8 cellular contexts compared by ENCODE assay signal in genomic region chr3:58034738-58035511, GRCh38. TPM values are rescaled to one million over a fixed set of nuclear protein-coding genes. Genes with fewer than 3 reads are reported as not detected.
A peak's percentile ranks its signal among the peaks of the same experiment; 100 is the strongest.
DNase-seq lines count a peak whose midpoint lies in the region; ATAC-seq and TF ChIP-seq lines count a peak whose summit lies in the region.

No MANE protein-coding gene starts in this region.

- H3K27me3 ChIP-seq in colonic mucosa: no peaks in the 10 kb centered on the region

- H3K4me3 ChIP-seq in colonic mucosa: no peak overlapping the region

- DNase-seq in colonic mucosa: peak; percentile 46
- no peak for DNase-seq in stimulated activated naive CD8-positive, alpha-beta T cell treated with anti-CD3 and anti-CD28 coated beads, Interleukin-15, Interleukin-2, amounts not matched to agents 100 U/mL and 50 U/mL, for 24 hours
- DNase-seq in SIG-M5 (lab: John Stamatoyannopoulos, UW): no peak
- DNase-seq in SHP77 treated with DMSO at 0.1 percent for 48 hours (lab: John Stamatoyannopoulos, UW): no peak
- DNase-seq in glutamatergic neuron: no peak

- no peak overlapping the region for H3K9ac ChIP-seq in colonic mucosa (ENCODE audit: low read depth in 2 of 2, low read length in 2 of 2)

- peaks cover 43% of the 10 kb centered on the region for H3K4me1 ChIP-seq in colonic mucosa

- H3K9me3 ChIP-seq in colonic mucosa: no peaks in the 10 kb centered on the region

- H3K9me3 Mint-ChIP-seq in glutamatergic neuron (ENCODE audit: unreplicated experiment): no peaks in the 10 kb centered on the region

- H3K27ac ChIP-seq in colonic mucosa: peak overlapping the region; percentile 32

- peaks cover 2% of the 10 kb centered on the region for H3K4me1 Mint-ChIP-seq in glutamatergic neuron (ENCODE audit: low read depth, unreplicated experiment)

- H3K27ac Mint-ChIP-seq in glutamatergic neuron (ENCODE audit: unreplicated experiment): no peak overlapping the region

- no peak overlapping the region for H3K4me3 Mint-ChIP-seq in glutamatergic neuron (ENCODE audit: unreplicated experiment)

- TF ChIP-seq POLR2A in GM18505 (IDR thresholded peaks at IDR 0.05; ENCODE audit: borderline replicate concordance, extremely low read depth, insufficient read depth, insufficient read length): no peak

- no peaks in the 10 kb centered on the region for H3K36me3 ChIP-seq in colonic mucosa

- H3K27me3 Mint-ChIP-seq in glutamatergic neuron (ENCODE audit: unreplicated experiment): peaks cover 2% of the 10 kb centered on the region

- intact Hi-C loops in colonic mucosa (cut with DNase I): no loop called here

- TF ChIP-seq CTCF in colonic mucosa (IDR thresholded peaks at IDR 0.05) (no peak), glutamatergic neuron (IDR thresholded peaks at IDR 0.05; ENCODE audit: partially characterized antibody, unreplicated experiment) (no peak)

- ATAC-seq in GM18505 (IDR thresholded peaks at IDR 0.05; ENCODE audit: unreplicated experiment) (peak; percentile 89), GM21528 (IDR thresholded peaks at IDR 0.05; ENCODE audit: low FRiP score, unreplicated experiment) (peak; percentile 87), HG03571 (IDR thresholded peaks at IDR 0.05; ENCODE audit: unreplicated experiment) (peak; percentile 93)
- peak; percentile 98 for ATAC-seq in stimulated activated naive CD8-positive, alpha-beta T cell treated with anti-CD3 and anti-CD28 coated beads, Interleukin-15, Interleukin-2, amounts not matched to agents 100 U/mL and 50 U/mL, for 24 hours

- no peaks in the 10 kb centered on the region for H3K36me3 Mint-ChIP-seq in glutamatergic neuron (ENCODE audit: unreplicated experiment)

RNA-seq across cellular contexts. Expression of gene FLNB, which starts 26.7 kb away (rescaled TPM):
- 100 to 1,000 TPM; 246 to 362 TPM for total RNA-seq in colonic mucosa
- total RNA-seq in glutamatergic neuron (ENCODE audit: unreplicated experiment): 75.4 TPM
